ENCODE assay signal across 11 cellular contexts in genomic region chr6:43923376-43924221, GRCh38.
DNase-seq lines count a peak whose midpoint lies in the region; ATAC-seq and TF ChIP-seq lines count a peak whose summit lies in the region.
"Had no signal": no experiment of that assay in that cellular context is flagged by ENCODE, and none has a peak within 500 bp of the region (broad histone marks: within the 10 kb centered on the region; RNA-seq: fewer than 3 reads in every experiment).

No MANE protein-coding gene starts in this region.

- H3K27ac ChIP-seq in BLaER1: peak overlapping the region; percentile 18; the same call in 1 of the 2 replicates
- H3K27ac ChIP-seq in KOPT-K1 (ENCODE audit: low read depth, low read length, poor library complexity, severe bottlenecking): peak overlapping the region; percentile 43
- no peak overlapping the region for H3K27ac ChIP-seq in mesendoderm (ENCODE audit: low read depth, low read length)
- H3K27ac ChIP-seq: right atrium auricular region had no signal

- no peak overlapping the region for H3K18ac ChIP-seq in mesendoderm (ENCODE audit: low read length)

- H3K4me1 ChIP-seq in BLaER1 (peaks cover 43% of the 10 kb centered on the region), adipocyte (ENCODE audit: control insufficient read depth, insufficient read depth, low read length) (peaks cover 6% of the 10 kb centered on the region), mesendoderm (ENCODE audit: control insufficient read depth, low read depth, low read length) (peaks cover 6% of the 10 kb centered on the region)
- H3K4me1 ChIP-seq: right atrium auricular region had no signal

- H3K56ac ChIP-seq in mesendoderm (ENCODE audit: low read length): no peak overlapping the region

- H3K4ac ChIP-seq in mesendoderm (ENCODE audit: low read depth, low read length): no peak overlapping the region

- H3K9me3 Mint-ChIP-seq in endothelial cell (ENCODE audit: unreplicated experiment): no peaks in the 10 kb centered on the region

- no peak overlapping the region for H3K4me3 Mint-ChIP-seq in endothelial cell (ENCODE audit: unreplicated experiment)

- no peak overlapping the region for H2BK15ac ChIP-seq in mesendoderm (replicated peaks; ENCODE audit: low read depth)

- peak overlapping the region; percentile 81 for H3K4me2 ChIP-seq in BLaER1
- no peak overlapping the region for H3K4me2 ChIP-seq in mesendoderm (ENCODE audit: low read length)

- peaks cover 4% of the 10 kb centered on the region for H3K4me1 Mint-ChIP-seq in endothelial cell (ENCODE audit: unreplicated experiment)

- DNase-seq in adipocyte (ENCODE audit: low read depth): peak; percentile 21
- no peak for DNase-seq in mesendoderm
- no peak for DNase-seq in left colon
- DNase-seq in NCI-H510A treated with DMSO at 0.1 percent for 48 hours (lab: John Stamatoyannopoulos, UW): no peak
- no peak for DNase-seq in NCI-H2107 treated with DMSO at 0.1 percent for 48 hours (lab: John Stamatoyannopoulos, UW; ENCODE audit: unreplicated experiment)
- DNase-seq in endothelial cell (ENCODE audit: low spot score): no peak
- DNase-seq: islet precursor cell, NCI-H748 treated with DMSO at 0.1 percent for 48 hours had no signal

- H3K36me3 ChIP-seq in BLaER1: no peaks in the 10 kb centered on the region
- no peaks in the 10 kb centered on the region for H3K36me3 ChIP-seq in KOPT-K1 (ENCODE audit: insufficient read depth, low read length)
- H3K36me3 ChIP-seq in adipocyte (ENCODE audit: control insufficient read depth, insufficient read depth, low read length, severe bottlenecking): no peaks in the 10 kb centered on the region
- H3K36me3 ChIP-seq in mesendoderm (ENCODE audit: control insufficient read depth, insufficient read depth, low read length): no peaks in the 10 kb centered on the region
- H3K36me3 ChIP-seq: right atrium auricular region had no signal

- WGBS in mesendoderm (ENCODE audit: extremely low coverage, insufficient coverage, low lambda C conversion rate): no CpG with 5 or more reads among the region's 15 CpGs

- H3K9ac ChIP-seq in BLaER1 (peak overlapping the region; percentile 3; the same call in 1 of the 2 replicates), adipocyte (ENCODE audit: low read length) (no peak overlapping the region), mesendoderm (ENCODE audit: low read length) (no peak overlapping the region)

- H3K79me1 ChIP-seq in mesendoderm (ENCODE audit: low read length): no peaks in the 10 kb centered on the region

- H3K79me2 ChIP-seq in mesendoderm (ENCODE audit: control insufficient read depth, insufficient read depth, low read length): no peaks in the 10 kb centered on the region

- no peak for ATAC-seq in left colon

- H2AK5ac ChIP-seq in mesendoderm (ENCODE audit: low read length): peak overlapping the region; percentile 27

- no peak overlapping the region for H2BK120ac ChIP-seq in mesendoderm (ENCODE audit: low read depth, low read length)

- no peak overlapping the region for H3K23ac ChIP-seq in mesendoderm (ENCODE audit: low read length)

- H4K8ac ChIP-seq in mesendoderm (ENCODE audit: low read depth, low read length): no peak overlapping the region

- H3K27me3 ChIP-seq in BLaER1: no peaks in the 10 kb centered on the region
- H3K27me3 ChIP-seq in adipocyte (replicated peaks; ENCODE audit: control insufficient read depth, insufficient read depth, low read length): no peaks in the 10 kb centered on the region
- H3K27me3 ChIP-seq in mesendoderm (ENCODE audit: insufficient read depth, low read length, poor library complexity): no peaks in the 10 kb centered on the region
- H3K27me3 ChIP-seq: right atrium auricular region had no signal

- H3K4me3 ChIP-seq in BLaER1 (no peak overlapping the region), adipocyte (ENCODE audit: low read length) (no peak overlapping the region), mesendoderm (ENCODE audit: low read length) (no peak overlapping the region)
- H3K4me3 ChIP-seq: right atrium auricular region had no signal

- no peaks in the 10 kb centered on the region for H3K9me3 ChIP-seq in BLaER1
- no peaks in the 10 kb centered on the region for H3K9me3 ChIP-seq in KOPT-K1 (ENCODE audit: insufficient read depth, low read length, poor library complexity, severe bottlenecking)
- no peaks in the 10 kb centered on the region for H3K9me3 ChIP-seq in adipocyte (ENCODE audit: control insufficient read depth, low read length)
- H3K9me3 ChIP-seq: right atrium auricular region had no signal

- peaks cover 8% of the 10 kb centered on the region; the same call in 1 of the 2 replicates for H4K20me1 ChIP-seq in BLaER1

- peaks cover 4% of the 10 kb centered on the region for H3K27me3 Mint-ChIP-seq in endothelial cell (ENCODE audit: unreplicated experiment)

- no peak overlapping the region for H3K27ac Mint-ChIP-seq in endothelial cell (ENCODE audit: unreplicated experiment)

- intact Hi-C loops in left colon (cut with DNase I, micrococcal nuclease): no loop called here

- H2BK5ac ChIP-seq in mesendoderm (ENCODE audit: low read length): no peak overlapping the region

- no peak for TF ChIP-seq CTCF in endothelial cell (IDR thresholded peaks at IDR 0.05; ENCODE audit: unreplicated experiment)

- no peak overlapping the region for H4K5ac ChIP-seq in mesendoderm (ENCODE audit: low read length)

- H3K36me3 Mint-ChIP-seq in endothelial cell (ENCODE audit: low read depth, unreplicated experiment): no peaks in the 10 kb centered on the region
